Comparison of ENCODE assay signal across 1 cellular context in the genomic region with DNA sequence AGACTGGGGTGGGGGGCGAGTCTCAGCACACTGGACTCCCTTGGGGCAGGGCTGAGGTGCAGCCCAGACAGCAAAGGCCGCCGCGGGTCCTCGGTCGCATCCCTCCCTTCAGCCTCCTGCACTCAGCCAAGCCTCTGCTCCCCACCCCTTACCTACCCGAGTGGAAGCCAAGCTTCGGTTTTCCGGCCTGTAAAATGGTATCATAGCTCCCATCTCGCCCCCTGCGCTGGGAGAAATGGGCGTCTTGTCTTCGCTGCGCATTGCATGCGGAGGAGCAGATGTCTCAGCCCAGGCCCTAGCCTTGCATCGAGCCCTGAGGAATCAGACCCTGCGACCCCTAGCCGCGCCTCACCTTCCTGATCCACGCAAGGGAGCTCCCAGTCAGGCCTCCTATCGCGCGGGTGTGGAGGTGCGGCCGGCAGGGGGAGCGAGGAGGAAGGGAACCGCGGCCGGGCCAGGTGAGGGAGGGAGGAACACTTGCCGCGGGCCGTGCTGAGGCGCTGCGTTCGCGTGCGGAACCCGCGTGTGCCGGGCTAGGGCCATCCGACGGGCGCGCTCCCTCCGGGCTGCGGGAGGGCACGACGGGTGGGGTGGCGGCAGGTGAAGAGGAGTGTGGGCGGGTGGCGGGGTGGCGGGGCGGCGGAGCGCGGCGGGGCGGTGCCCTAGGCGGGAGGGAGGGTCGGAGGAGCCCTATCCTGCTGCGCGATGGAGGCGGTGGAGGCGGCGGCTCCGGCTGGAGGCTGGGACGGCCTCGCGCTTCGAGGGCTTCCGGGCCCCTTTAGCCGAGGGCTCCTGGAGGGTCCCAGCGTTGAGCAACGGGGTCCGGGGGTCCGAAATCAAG.
A peak's percentile ranks its signal among the peaks of the same experiment; 100 is the strongest.
TF ChIP-seq lines count a peak whose summit lies in the region.

No MANE protein-coding gene starts in this region.

TF ChIP-seq in K562, 482 proteins besides CTCF, POLR2A, EP300 and RAD21 (continued from another document and continues in another):
- TF ChIP-seq CXXC5 (CRISPR knock-in tag; IDR thresholded peaks at IDR 0.05): peak; percentile 98
- TF ChIP-seq DMBX1 (CRISPR knock-in tag; IDR thresholded peaks at IDR 0.05; ENCODE audit: borderline replicate concordance): no peak
- no peak for TF ChIP-seq RFX5 (IDR thresholded peaks at IDR 0.05; ENCODE audit: low read depth, low read length)
- TF ChIP-seq ZNF24 (IDR thresholded peaks at IDR 0.05): 0 out of 2 replicates have a peak, but pooled peaks have one; percentile 41
- TF ChIP-seq MYNN (IDR thresholded peaks at IDR 0.05): no peak; the same call in 1 of the 2 replicates
- peak; percentile 10; the same call in 1 of the 2 replicates for TF ChIP-seq MYNN (CRISPR knock-in tag; IDR thresholded peaks at IDR 0.05)
- TF ChIP-seq KLF6 (CRISPR knock-in tag; IDR thresholded peaks at IDR 0.05; ENCODE audit: borderline replicate concordance): 0 out of 2 replicates have a peak, but pooled peaks have one; percentile 19
- peak; percentile 99 for TF ChIP-seq RB1 (IDR thresholded peaks at IDR 0.05; ENCODE audit: low read depth)
- no peak for TF ChIP-seq RBM25 (IDR thresholded peaks at IDR 0.05; ENCODE audit: low read depth, low read length, severe bottlenecking)
- 0 out of 2 replicates have a peak, but pooled peaks have one; percentile 49 for TF ChIP-seq ZNF384 (IDR thresholded peaks at IDR 0.05; ENCODE audit: low read depth, low read length)
- TF ChIP-seq HDAC8 (tag; IDR thresholded peaks at IDR 0.05): peak; percentile 71; the same call in 1 of the 2 replicates
- TF ChIP-seq LARP7 (IDR thresholded peaks at IDR 0.05): no peak; the same call in 1 of the 2 replicates
- no peak for TF ChIP-seq ELF1 (tag; IDR thresholded peaks at IDR 0.05)
- no peak for TF ChIP-seq BRCA1 (IDR thresholded peaks at IDR 0.05)
- TF ChIP-seq BRCA1 (CRISPR knock-in tag; IDR thresholded peaks at IDR 0.05): no peak
- TF ChIP-seq, protein P1, sequence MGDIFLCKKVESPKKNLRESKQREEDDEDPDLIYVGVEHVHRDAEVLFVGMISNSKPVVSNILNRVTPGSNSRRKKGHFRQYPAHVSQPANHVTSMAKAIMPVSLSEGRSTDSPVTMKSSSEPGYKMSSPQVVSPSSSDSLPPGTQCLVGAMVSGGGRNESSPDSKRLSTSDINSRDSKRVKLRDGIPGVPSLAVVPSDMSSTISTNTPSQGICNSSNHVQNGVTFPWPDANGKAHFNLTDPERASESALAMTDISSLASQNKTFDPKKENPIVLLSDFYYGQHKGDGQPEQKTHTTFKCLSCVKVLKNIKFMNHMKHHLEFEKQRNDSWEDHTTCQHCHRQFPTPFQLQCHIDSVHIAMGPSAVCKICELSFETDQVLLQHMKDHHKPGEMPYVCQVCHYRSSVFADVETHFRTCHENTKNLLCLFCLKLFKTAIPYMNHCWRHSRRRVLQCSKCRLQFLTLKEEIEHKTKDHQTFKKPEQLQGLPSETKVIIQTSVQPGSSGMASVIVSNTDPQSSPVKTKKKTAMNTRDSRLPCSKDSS (IDR thresholded peaks at IDR 0.05; ENCODE audit: low read depth, partially characterized antibody): no peak
- no peak for TF ChIP-seq STAT5A (IDR thresholded peaks at IDR 0.05; ENCODE audit: borderline replicate concordance, low read length)
- no peak for TF ChIP-seq ZNF12 (CRISPR knock-in tag; IDR thresholded peaks at IDR 0.05)
- TF ChIP-seq, protein P2, sequence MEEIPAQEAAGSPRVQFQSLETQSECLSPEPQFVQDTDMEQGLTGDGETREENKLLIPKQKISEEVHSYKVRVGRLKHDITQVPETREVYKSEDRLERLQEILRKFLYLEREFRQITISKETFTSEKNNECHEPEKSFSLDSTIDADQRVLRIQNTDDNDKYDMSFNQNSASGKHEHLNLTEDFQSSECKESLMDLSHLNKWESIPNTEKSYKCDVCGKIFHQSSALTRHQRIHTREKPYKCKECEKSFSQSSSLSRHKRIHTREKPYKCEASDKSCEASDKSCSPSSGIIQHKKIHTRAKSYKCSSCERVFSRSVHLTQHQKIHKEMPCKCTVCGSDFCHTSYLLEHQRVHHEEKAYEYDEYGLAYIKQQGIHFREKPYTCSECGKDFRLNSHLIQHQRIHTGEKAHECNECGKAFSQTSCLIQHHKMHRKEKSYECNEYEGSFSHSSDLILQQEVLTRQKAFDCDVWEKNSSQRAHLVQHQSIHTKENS (CRISPR knock-in tag; IDR thresholded peaks at IDR 0.05): no peak
- TF ChIP-seq ELF2 (CRISPR knock-in tag; IDR thresholded peaks at IDR 0.05): no peak
- TF ChIP-seq, protein P3, sequence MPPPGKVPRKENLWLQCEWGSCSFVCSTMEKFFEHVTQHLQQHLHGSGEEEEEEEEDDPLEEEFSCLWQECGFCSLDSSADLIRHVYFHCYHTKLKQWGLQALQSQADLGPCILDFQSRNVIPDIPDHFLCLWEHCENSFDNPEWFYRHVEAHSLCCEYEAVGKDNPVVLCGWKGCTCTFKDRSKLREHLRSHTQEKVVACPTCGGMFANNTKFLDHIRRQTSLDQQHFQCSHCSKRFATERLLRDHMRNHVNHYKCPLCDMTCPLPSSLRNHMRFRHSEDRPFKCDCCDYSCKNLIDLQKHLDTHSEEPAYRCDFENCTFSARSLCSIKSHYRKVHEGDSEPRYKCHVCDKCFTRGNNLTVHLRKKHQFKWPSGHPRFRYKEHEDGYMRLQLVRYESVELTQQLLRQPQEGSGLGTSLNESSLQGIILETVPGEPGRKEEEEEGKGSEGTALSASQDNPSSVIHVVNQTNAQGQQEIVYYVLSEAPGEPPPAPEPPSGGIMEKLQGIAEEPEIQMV (tag; conservative IDR thresholded peaks at IDR 0.05; ENCODE audit: low read depth): no peak
- TF ChIP-seq RBM14 (IDR thresholded peaks at IDR 0.05; ENCODE audit: borderline replicate concordance, insufficient read depth, low read depth, low read length): no peak; the same call in 1 of the 2 replicates
- TF ChIP-seq, protein P4, sequence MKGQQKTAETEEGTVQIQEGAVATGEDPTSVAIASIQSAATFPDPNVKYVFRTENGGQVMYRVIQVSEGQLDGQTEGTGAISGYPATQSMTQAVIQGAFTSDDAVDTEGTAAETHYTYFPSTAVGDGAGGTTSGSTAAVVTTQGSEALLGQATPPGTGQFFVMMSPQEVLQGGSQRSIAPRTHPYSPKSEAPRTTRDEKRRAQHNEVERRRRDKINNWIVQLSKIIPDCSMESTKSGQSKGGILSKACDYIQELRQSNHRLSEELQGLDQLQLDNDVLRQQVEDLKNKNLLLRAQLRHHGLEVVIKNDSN (CRISPR knock-in tag; IDR thresholded peaks at IDR 0.05): no peak
- TF ChIP-seq GABPB1 (CRISPR knock-in tag; IDR thresholded peaks at IDR 0.05): no peak
- TF ChIP-seq, protein P5, sequence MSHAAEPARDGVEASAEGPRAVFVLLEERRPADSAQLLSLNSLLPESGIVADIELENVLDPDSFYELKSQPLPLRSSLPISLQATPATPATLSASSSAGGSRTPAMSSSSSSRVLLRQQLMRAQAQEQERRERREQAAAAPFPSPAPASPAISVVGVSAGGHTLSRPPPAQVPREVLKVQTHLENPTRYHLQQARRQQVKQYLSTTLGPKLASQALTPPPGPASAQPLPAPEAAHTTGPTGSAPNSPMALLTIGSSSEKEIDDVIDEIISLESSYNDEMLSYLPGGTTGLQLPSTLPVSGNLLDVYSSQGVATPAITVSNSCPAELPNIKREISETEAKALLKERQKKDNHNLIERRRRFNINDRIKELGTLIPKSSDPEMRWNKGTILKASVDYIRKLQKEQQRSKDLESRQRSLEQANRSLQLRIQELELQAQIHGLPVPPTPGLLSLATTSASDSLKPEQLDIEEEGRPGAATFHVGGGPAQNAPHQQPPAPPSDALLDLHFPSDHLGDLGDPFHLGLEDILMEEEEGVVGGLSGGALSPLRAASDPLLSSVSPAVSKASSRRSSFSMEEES (CRISPR knock-in tag; IDR thresholded peaks at IDR 0.05): no peak
- TF ChIP-seq PHB2 (IDR thresholded peaks at IDR 0.05; ENCODE audit: low read depth): no peak
- no peak for TF ChIP-seq ZNF780A (CRISPR knock-in tag; IDR thresholded peaks at IDR 0.05)
- no peak for TF ChIP-seq ZNF431 (CRISPR knock-in tag; IDR thresholded peaks at IDR 0.05)
- TF ChIP-seq, protein P6, sequence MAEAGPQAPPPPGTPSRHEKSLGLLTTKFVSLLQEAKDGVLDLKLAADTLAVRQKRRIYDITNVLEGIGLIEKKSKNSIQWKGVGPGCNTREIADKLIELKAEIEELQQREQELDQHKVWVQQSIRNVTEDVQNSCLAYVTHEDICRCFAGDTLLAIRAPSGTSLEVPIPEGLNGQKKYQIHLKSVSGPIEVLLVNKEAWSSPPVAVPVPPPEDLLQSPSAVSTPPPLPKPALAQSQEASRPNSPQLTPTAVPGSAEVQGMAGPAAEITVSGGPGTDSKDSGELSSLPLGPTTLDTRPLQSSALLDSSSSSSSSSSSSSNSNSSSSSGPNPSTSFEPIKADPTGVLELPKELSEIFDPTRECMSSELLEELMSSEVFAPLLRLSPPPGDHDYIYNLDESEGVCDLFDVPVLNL (CRISPR knock-in tag; IDR thresholded peaks at IDR 0.05; ENCODE audit: low read depth): no peak
- TF ChIP-seq ESRRA (IDR thresholded peaks at IDR 0.05; ENCODE audit: borderline replicate concordance, low read depth): peak; percentile 81; the same call in 1 of the 2 replicates
- TF ChIP-seq MTA1 (IDR thresholded peaks at IDR 0.05; ENCODE audit: borderline replicate concordance): no peak
- peak; percentile 64 to 67 for TF ChIP-seq NRF1 (conservative IDR thresholded peaks at IDR 0.05 in 1 of 2, IDR thresholded peaks at IDR 0.05 in 1 of 2)
- TF ChIP-seq, protein P7, sequence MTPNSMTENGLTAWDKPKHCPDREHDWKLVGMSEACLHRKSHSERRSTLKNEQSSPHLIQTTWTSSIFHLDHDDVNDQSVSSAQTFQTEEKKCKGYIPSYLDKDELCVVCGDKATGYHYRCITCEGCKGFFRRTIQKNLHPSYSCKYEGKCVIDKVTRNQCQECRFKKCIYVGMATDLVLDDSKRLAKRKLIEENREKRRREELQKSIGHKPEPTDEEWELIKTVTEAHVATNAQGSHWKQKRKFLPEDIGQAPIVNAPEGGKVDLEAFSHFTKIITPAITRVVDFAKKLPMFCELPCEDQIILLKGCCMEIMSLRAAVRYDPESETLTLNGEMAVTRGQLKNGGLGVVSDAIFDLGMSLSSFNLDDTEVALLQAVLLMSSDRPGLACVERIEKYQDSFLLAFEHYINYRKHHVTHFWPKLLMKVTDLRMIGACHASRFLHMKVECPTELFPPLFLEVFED (CRISPR knock-in tag; conservative IDR thresholded peaks at IDR 0.05): 0 out of 2 replicates have a peak, but pooled peaks have one; percentile 21
- TF ChIP-seq SRSF1 (IDR thresholded peaks at IDR 0.05; ENCODE audit: low read depth, low read length): no peak
- no peak; the same call in 1 of the 2 replicates for TF ChIP-seq MTA2 (IDR thresholded peaks at IDR 0.05; ENCODE audit: low read depth)
- TF ChIP-seq SMARCA5 (IDR thresholded peaks at IDR 0.05): peak; percentile 46; the same call in 1 of the 2 replicates
- TF ChIP-seq CC2D1A (IDR thresholded peaks at IDR 0.05): peak; percentile 57; the same call in 1 of the 2 replicates
- no peak; the same call in 1 of the 2 replicates for TF ChIP-seq RNF2 (IDR thresholded peaks at IDR 0.05)
- no peak for TF ChIP-seq CEBPB (tag; IDR thresholded peaks at IDR 0.05)
- TF ChIP-seq GABPA (tag; conservative IDR thresholded peaks at IDR 0.05; ENCODE audit: low read depth): no peak
- TF ChIP-seq HNRNPLL (IDR thresholded peaks at IDR 0.05; ENCODE audit: low read depth, low read length, poor library complexity, severe bottlenecking): peak; percentile 57
- TF ChIP-seq LEF1 (IDR thresholded peaks at IDR 0.05): no peak
- no peak for TF ChIP-seq POLR2AphosphoS5 (IDR thresholded peaks at IDR 0.05; ENCODE audit: control insufficient read depth, insufficient read depth, low read depth, low read length)
- TF ChIP-seq NCOA4 (IDR thresholded peaks at IDR 0.05; ENCODE audit: partially characterized antibody): no peak
- no peak for TF ChIP-seq NFIX (CRISPR knock-in tag; IDR thresholded peaks at IDR 0.05; ENCODE audit: low read depth)
- no peak for TF ChIP-seq ZNF143 (CRISPR knock-in tag; IDR thresholded peaks at IDR 0.05)
- TF ChIP-seq NBN (IDR thresholded peaks at IDR 0.05; ENCODE audit: low read depth): peak; percentile 85; the same call in 1 of the 2 replicates
- TF ChIP-seq, protein P8, sequence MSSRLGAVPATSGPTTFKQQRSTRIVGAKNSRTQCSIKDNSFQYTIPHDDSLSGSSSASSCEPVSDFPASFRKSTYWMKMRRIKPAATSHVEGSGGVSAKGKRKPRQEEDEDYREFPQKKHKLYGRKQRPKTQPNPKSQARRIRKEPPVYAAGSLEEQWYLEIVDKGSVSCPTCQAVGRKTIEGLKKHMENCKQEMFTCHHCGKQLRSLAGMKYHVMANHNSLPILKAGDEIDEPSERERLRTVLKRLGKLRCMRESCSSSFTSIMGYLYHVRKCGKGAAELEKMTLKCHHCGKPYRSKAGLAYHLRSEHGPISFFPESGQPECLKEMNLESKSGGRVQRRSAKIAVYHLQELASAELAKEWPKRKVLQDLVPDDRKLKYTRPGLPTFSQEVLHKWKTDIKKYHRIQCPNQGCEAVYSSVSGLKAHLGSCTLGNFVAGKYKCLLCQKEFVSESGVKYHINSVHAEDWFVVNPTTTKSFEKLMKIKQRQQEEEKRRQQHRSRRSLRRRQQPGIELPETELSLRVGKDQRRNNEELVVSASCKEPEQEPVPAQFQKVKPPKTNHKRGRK (tag; IDR thresholded peaks at IDR 0.05): no peak
- TF ChIP-seq, protein P9, sequence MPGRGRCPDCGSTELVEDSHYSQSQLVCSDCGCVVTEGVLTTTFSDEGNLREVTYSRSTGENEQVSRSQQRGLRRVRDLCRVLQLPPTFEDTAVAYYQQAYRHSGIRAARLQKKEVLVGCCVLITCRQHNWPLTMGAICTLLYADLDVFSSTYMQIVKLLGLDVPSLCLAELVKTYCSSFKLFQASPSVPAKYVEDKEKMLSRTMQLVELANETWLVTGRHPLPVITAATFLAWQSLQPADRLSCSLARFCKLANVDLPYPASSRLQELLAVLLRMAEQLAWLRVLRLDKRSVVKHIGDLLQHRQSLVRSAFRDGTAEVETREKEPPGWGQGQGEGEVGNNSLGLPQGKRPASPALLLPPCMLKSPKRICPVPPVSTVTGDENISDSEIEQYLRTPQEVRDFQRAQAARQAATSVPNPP (IDR thresholded peaks at IDR 0.05; ENCODE audit: borderline replicate concordance, insufficient read depth, insufficient read length): no peak
- TF ChIP-seq ZNF408 (CRISPR knock-in tag; IDR thresholded peaks at IDR 0.05; ENCODE audit: low read depth): no peak
- TF ChIP-seq ZNF3 (CRISPR knock-in tag; IDR thresholded peaks at IDR 0.05): no peak
- peak; percentile 75 for TF ChIP-seq HDAC2 (IDR thresholded peaks at IDR 0.05)
- 0 out of 2 replicates have a peak, but pooled peaks have one; percentile 33 for TF ChIP-seq HDAC6 (IDR thresholded peaks at IDR 0.05; ENCODE audit: low read depth, low read length)
- no peak for TF ChIP-seq HSF4 (CRISPR knock-in tag; IDR thresholded peaks at IDR 0.05; ENCODE audit: borderline replicate concordance)
- TF ChIP-seq, protein P10, sequence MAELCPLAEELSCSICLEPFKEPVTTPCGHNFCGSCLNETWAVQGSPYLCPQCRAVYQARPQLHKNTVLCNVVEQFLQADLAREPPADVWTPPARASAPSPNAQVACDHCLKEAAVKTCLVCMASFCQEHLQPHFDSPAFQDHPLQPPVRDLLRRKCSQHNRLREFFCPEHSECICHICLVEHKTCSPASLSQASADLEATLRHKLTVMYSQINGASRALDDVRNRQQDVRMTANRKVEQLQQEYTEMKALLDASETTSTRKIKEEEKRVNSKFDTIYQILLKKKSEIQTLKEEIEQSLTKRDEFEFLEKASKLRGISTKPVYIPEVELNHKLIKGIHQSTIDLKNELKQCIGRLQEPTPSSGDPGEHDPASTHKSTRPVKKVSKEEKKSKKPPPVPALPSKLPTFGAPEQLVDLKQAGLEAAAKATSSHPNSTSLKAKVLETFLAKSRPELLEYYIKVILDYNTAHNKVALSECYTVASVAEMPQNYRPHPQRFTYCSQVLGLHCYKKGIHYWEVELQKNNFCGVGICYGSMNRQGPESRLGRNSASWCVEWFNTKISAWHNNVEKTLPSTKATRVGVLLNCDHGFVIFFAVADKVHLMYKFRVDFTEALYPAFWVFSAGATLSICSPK (IDR thresholded peaks at IDR 0.05; ENCODE audit: borderline replicate concordance): no peak
